ENCODE assay signal across 8 cellular contexts in genomic region chr12:104641862-104642261, GRCh38.
DNase-seq lines count a peak whose midpoint lies in the region; ATAC-seq and TF ChIP-seq lines count a peak whose summit lies in the region.

No MANE protein-coding gene starts in this region.

- DNase-seq in left lobe of liver (ENCODE audit: low spot score) (no peak), NCI-H1694 (lab: John Stamatoyannopoulos, UW) (no peak), colonic mucosa (no peak), C1 segment of cervical spinal cord (lab: John Stamatoyannopoulos, UW) (no peak)
- no peak for DNase-seq in stimulated activated CD4-positive, alpha-beta T cell treated with anti-CD3 and anti-CD28 coated beads, Interleukin-4, amount 100 ng/mL, for 4 hours

- H3K27ac ChIP-seq in colonic mucosa: no peak overlapping the region

- no peak overlapping the region for H3K9ac ChIP-seq in colonic mucosa (ENCODE audit: low read depth in 2 of 2, low read length in 2 of 2)

- no peaks in the 10 kb centered on the region for H3K27me3 ChIP-seq in colonic mucosa

- no peaks in the 10 kb centered on the region for H3K9me3 ChIP-seq in colonic mucosa

- H3K4me3 ChIP-seq in colonic mucosa: no peak overlapping the region

- no peaks in the 10 kb centered on the region for H3K36me3 ChIP-seq in colonic mucosa

- intact Hi-C loops in colonic mucosa (cut with DNase I): no loop called here

- ATAC-seq in GM18502 (IDR thresholded peaks at IDR 0.05; ENCODE audit: poor library complexity, unreplicated experiment) (peak; percentile 93), GM21390 (IDR thresholded peaks at IDR 0.05; ENCODE audit: unreplicated experiment) (peak; percentile 88), HG03280 (IDR thresholded peaks at IDR 0.05; ENCODE audit: unreplicated experiment) (peak; percentile 95), left lobe of liver (peak; percentile 31)

- no peak for TF ChIP-seq CTCF in colonic mucosa (IDR thresholded peaks at IDR 0.05)

- H3K4me1 ChIP-seq in colonic mucosa: no peaks in the 10 kb centered on the region

Comparison
In these comparisons a context has a peak if more than half of its experiments do, and no peak if none do; other contexts are left out.
1. ATAC-seq: peak in every context shown above with its lines; median percentile 95 in HG03280; 93 in GM18502; 88 in GM21390; 31 in left lobe of liver.